ENCODE assay signal across 8 cellular contexts in genomic region chr17:49191917-49192741, GRCh38. TPM values are rescaled to one million over a fixed set of nuclear protein-coding genes. Genes with fewer than 3 reads are reported as not detected.
DNase-seq lines count a peak whose midpoint lies in the region; ATAC-seq and TF ChIP-seq lines count a peak whose summit lies in the region.

No MANE protein-coding gene starts in this region.

- H3K4me1 ChIP-seq in PC-9 (replicated peaks; ENCODE audit: insufficient read depth) (peaks cover 12% of the 10 kb centered on the region), esophagus squamous epithelium (peaks cover 0 to 31% (median 0%) of the 10 kb centered on the region in 3 donors)

- H3K27me3 Mint-ChIP-seq in activated T-cell treated with anti-CD3 and anti-CD28 coated beads, Interleukin-2, amount 50 U/mL, for 4 hours (ENCODE audit: low read depth) = no peaks in the 10 kb centered on the region

- H3K36me3 Mint-ChIP-seq in activated T-cell treated with anti-CD3 and anti-CD28 coated beads, Interleukin-2, amount 50 U/mL, for 4 hours (ENCODE audit: insufficient read depth) = no peaks in the 10 kb centered on the region

- in situ Hi-C loops in KBM-7 (cut with MboI; ENCODE audit: low pct_unique_long_range_greater_than_20kb, low sequenced_read_pairs) = no loop called here

- H3K27ac ChIP-seq in PC-9 = peak overlapping the region; percentile 87
- H3K27ac ChIP-seq in esophagus squamous epithelium = peak overlapping the region; percentile 89 to 98 (median 96)

- WGBS in esophagus squamous epithelium, 2 donors = 0% methylated on average over 8 to 15 of the region's 53 CpGs

- peak; percentile 37 for ATAC-seq in GM21737 (IDR thresholded peaks at IDR 0.05; ENCODE audit: unreplicated experiment)
- ATAC-seq in activated T-cell treated with anti-CD3 and anti-CD28 coated beads, Interleukin-2, amount 50 U/mL, for 4 hours = peak; percentile 53 to 67

- TF ChIP-seq CTCF in PC-9 (conservative IDR thresholded peaks at IDR 0.05) (peak; percentile 40; the same call in 1 of the 2 replicates), esophagus squamous epithelium (IDR thresholded peaks at IDR 0.05) (peak in 3 of 6 experiments; percentile 12 to 33 (median 25))

- POLR2A ChIA-PET in PC-9 (lab: Charles Lee; ENCODE audit: unreplicated experiment) = interaction anchor here (0.6 to 1.2 kb wide), 6 partner anchors 17 to 596 kb away, joined by 3 to 6 read pairs (median 4); partner anchors contain the start of gene KAT7

- H3K4me2 ChIP-seq in PC-9 = peak overlapping the region; percentile 87

- peak in 2 of 4 donors; percentile 18 to 41 for TF ChIP-seq POLR2A in esophagus squamous epithelium (IDR thresholded peaks at IDR 0.05)

- H3K79me2 ChIP-seq in PC-9 (ENCODE audit: low read depth) = no peaks in the 10 kb centered on the region

- H3K4me3 ChIP-seq in PC-9 (peak overlapping the region; percentile 74), esophagus squamous epithelium (peak overlapping the region; percentile 48 to 88 (median 84))

- H2AFZ ChIP-seq in PC-9 = peak overlapping the region; percentile 93

- H3K36me3 ChIP-seq in PC-9 (ENCODE audit: low read depth) (no peaks in the 10 kb centered on the region), esophagus squamous epithelium (no peaks in the 10 kb centered on the region)

- H3K9me2 ChIP-seq in PC-9 (ENCODE audit: insufficient read depth) = no peaks in the 10 kb centered on the region

- H3K9me3 Mint-ChIP-seq in activated T-cell treated with anti-CD3 and anti-CD28 coated beads, Interleukin-2, amount 50 U/mL, for 4 hours = no peaks in the 10 kb centered on the region

- H3K4me3 Mint-ChIP-seq in activated T-cell treated with anti-CD3 and anti-CD28 coated beads, Interleukin-2, amount 50 U/mL, for 4 hours = peak overlapping the region; percentile 89

- DNase-seq in DMS53 treated with DMSO at 0.1 percent for 48 hours (lab: John Stamatoyannopoulos, UW; ENCODE audit: unreplicated experiment) (peak; percentile 88), KBM-7 (peak; percentile 90), PC-9 (peak; percentile 82 to 91), esophagus squamous epithelium (lab: John Stamatoyannopoulos, UW) (no peak), myocyte (ENCODE audit: low read depth) (peak; percentile 93)
- DNase-seq in activated T-cell treated with anti-CD3 and anti-CD28 coated beads, Interleukin-2, amount 50 U/mL, for 4 hours = peak; percentile 95
- DNase-seq in stimulated activated CD8-positive, alpha-beta memory T cell treated with anti-CD3 and anti-CD28 coated beads, Interleukin-7, amount 100 ng/mL, for 48 hours (ENCODE audit: extremely low read depth in 1 of 2, low read depth in 1 of 2) = peak; percentile 78 to 79

- BruUV-seq in PC-9 (replicated peaks; lab: Mats Ljungman, UMichigan) = no TSS peak

- H3K27me3 ChIP-seq in PC-9 (ENCODE audit: insufficient read depth, low read depth) (no peaks in the 10 kb centered on the region), esophagus squamous epithelium (no peaks in the 10 kb centered on the region)

- H3K4me1 Mint-ChIP-seq in activated T-cell treated with anti-CD3 and anti-CD28 coated beads, Interleukin-2, amount 50 U/mL, for 4 hours (ENCODE audit: low read depth) = peaks cover 35% of the 10 kb centered on the region

- H3F3A ChIP-seq in PC-9 (ENCODE audit: insufficient read depth, low read depth) = peaks cover 21% of the 10 kb centered on the region

- no peaks in the 10 kb centered on the region for H4K20me1 ChIP-seq in PC-9 (ENCODE audit: insufficient read depth)

- CTCF ChIA-PET in PC-9 (lab: Charles Lee) = interaction anchor here (0.6 to 0.9 kb wide), 2 partner anchors 37 to 145 kb away, joined by 3 to 4 read pairs; no protein-coding TSS in a partner anchor

- H3K9me3 ChIP-seq in PC-9 (ENCODE audit: insufficient read depth, low read depth) (no peaks in the 10 kb centered on the region), esophagus squamous epithelium (no peaks in the 10 kb centered on the region)

- intact Hi-C loops in PC-9 (cut with micrococcal nuclease; ENCODE audit: unreplicated experiment) = loop anchor here (5.0 to 10.0 kb wide), 3 partner anchors 35 to 297 kb away; partner anchors contain the start of gene ATP5MC1
- intact Hi-C loops in esophagus squamous epithelium (cut with DNase I) = no loop called here

RNA-seq across cellular contexts. Expression of gene GNGT2, which starts 18.2 kb away (rescaled TPM):
- total RNA-seq in PC-9 (2021) (7.4 and 9.4 TPM in 2 replicates), esophagus squamous epithelium (1 to 10 TPM in 2 of 4 donors, not detected in 2; 1.4 to 1.7 TPM), myocyte (not detected in 2 replicates)
- total RNA-seq in activated T-cell treated with anti-CD3 and anti-CD28 coated beads, Interleukin-2, amount 50 U/mL, for 4 hours = 10 to 100 TPM in 2 of 3 donors, 1 to 10 TPM in 1; 8.7 to 14.8 (median 12.8) TPM
- not detected for polyA plus RNA-seq in myocyte (2012)

RNA-seq across cellular contexts. Expression of gene ABI3, which starts 18.4 kb away (rescaled TPM):
- not detected in 2 replicates for total RNA-seq in PC-9 (2021)
- total RNA-seq in activated T-cell treated with anti-CD3 and anti-CD28 coated beads, Interleukin-2, amount 50 U/mL, for 4 hours = 10 to 100 TPM; 15.0 to 24.2 (median 22.7) TPM
- 1 to 10 TPM; 1.5 to 8.8 (median 4.2) TPM for total RNA-seq in esophagus squamous epithelium
- total RNA-seq in myocyte = not detected in 2 replicates
- polyA plus RNA-seq in myocyte (2012) = 0.19 TPM

RNA-seq across cellular contexts. Expression of gene PHOSPHO1, which starts 38.5 kb away (rescaled TPM):
- total RNA-seq in PC-9 (2021) (not detected in 2 replicates), esophagus squamous epithelium (1 to 10 TPM in 1 of 4 donors, under 1 TPM in 1, not detected in 2; 0.38 to 2.4 TPM), myocyte (12.0 and 22.4 TPM in 2 replicates)
- under 1 TPM in 1 of 3 donors, not detected in 2; 0.23 TPM for total RNA-seq in activated T-cell treated with anti-CD3 and anti-CD28 coated beads, Interleukin-2, amount 50 U/mL, for 4 hours
- 3.7 TPM for polyA plus RNA-seq in myocyte (2012)

RNA-seq across cellular contexts. Expression of gene B4GALNT2, which starts 59.6 kb away (rescaled TPM):
- 0.10 TPM in 1 of 2 replicates, not detected in the other for total RNA-seq in PC-9 (2021)
- total RNA-seq in activated T-cell treated with anti-CD3 and anti-CD28 coated beads, Interleukin-2, amount 50 U/mL, for 4 hours = not detected
- under 1 TPM in 1 of 4 donors, not detected in 3; 0.04 TPM for total RNA-seq in esophagus squamous epithelium
- not detected in 2 replicates for total RNA-seq in myocyte
- polyA plus RNA-seq in myocyte (2012) = not detected
